ENCODE assay signal across 11 cellular contexts in genomic region chr2:64943387-64944150, GRCh38. TPM values are rescaled to one million over a fixed set of nuclear protein-coding genes. Genes with fewer than 3 reads are reported as not detected.
DNase-seq lines count a peak whose midpoint lies in the region; ATAC-seq and TF ChIP-seq lines count a peak whose summit lies in the region.
"Had no signal": no experiment of that assay in that cellular context is flagged by ENCODE, and none has a peak within 500 bp of the region (broad histone marks: within the 10 kb centered on the region; RNA-seq: fewer than 3 reads in every experiment).

No MANE protein-coding gene starts in this region.

- intact Hi-C loops in Right ventricle myocardium inferior (cut with DNase I) (no loop called here), cardiac septum (cut with DNase I) (no loop called here)

- no peak overlapping the region for H3K27ac ChIP-seq in lung (ENCODE audit: low read depth in 1 of 2, low read length in 1 of 2)

- H3K27me3 ChIP-seq in lung (ENCODE audit: control insufficient read depth, insufficient read depth), result no peaks in the 10 kb centered on the region

- no peak for DNase-seq in Right ventricle myocardium inferior (ENCODE audit: missing footprints)
- no peak for DNase-seq in cardiac septum (ENCODE audit: low spot score)
- DNase-seq in cerebellar nuclear complex (lab: John Stamatoyannopoulos, UW), result peak; percentile 91 to 96
- DNase-seq in lung (ENCODE audit: low spot score), result no peak
- no peak for DNase-seq in NCI-H748 (lab: John Stamatoyannopoulos, UW; ENCODE audit: unreplicated experiment)
- no peak for DNase-seq in activated T-cell treated with anti-CD3 and anti-CD28 coated beads, Interleukin-2, amount 50 U/mL, for 1 hour
- DNase-seq in activated effector memory CD4-positive, alpha-beta T cell treated with anti-CD3 and anti-CD28 coated beads, Interleukin-2, amount 50 U/mL, for 16 hours, result no peak
- DNase-seq: activated effector memory CD4-positive, alpha-beta T cell treated with Interleukin-2 at 50 U/mL for 16 hours; CD4-positive, alpha-beta memory T cell; stimulated activated CD4-positive, alpha-beta T cell treated with anti-CD3 and anti-CD28 coated beads, Interleukin-4, amount 100 ng/mL, for 1 hour had no signal

- H3K4me3 ChIP-seq in lung, result no peak overlapping the region

- TF ChIP-seq CTCF in lung (IDR thresholded peaks at IDR 0.05; ENCODE audit: control extremely low read depth, extremely low read depth), result no peak

- 41 to 61% methylated on average over 12 of the region's 12 CpGs for WGBS in lung, 2 donors

- no peaks in the 10 kb centered on the region for H3K9me3 ChIP-seq in lung (ENCODE audit: control insufficient read depth in 2 of 2, insufficient read depth in 1 of 2, low read length in 1 of 2)

- H3K4me1 ChIP-seq in lung (ENCODE audit: control insufficient read depth in 2 of 2, insufficient read depth in 2 of 2, low read length in 2 of 2), result no peaks in the 10 kb centered on the region

- peak; percentile 57 for ATAC-seq in Right ventricle myocardium inferior
- peak; percentile 46 for ATAC-seq in lung (ENCODE audit: insufficient read depth, low FRiP score)
- ATAC-seq in GM21717 (IDR thresholded peaks at IDR 0.05; ENCODE audit: unreplicated experiment), result no peak

- H3K36me3 ChIP-seq in lung (ENCODE audit: control insufficient read depth in 2 of 2, insufficient read depth in 2 of 2, low read length in 2 of 2), result no peaks in the 10 kb centered on the region

RNA-seq across cellular contexts. Expression of gene SLC1A4, which starts 45.6 kb away (rescaled TPM):
- 6.5 TPM for total RNA-seq in Right ventricle myocardium inferior
- total RNA-seq in cardiac septum, result 22.2 TPM
- total RNA-seq in lung, result 10 to 100 TPM in 1 of 2 donors, 1 to 10 TPM in 1; 7.5 to 27.4 TPM
- 1 to 10 TPM; 6.3 to 8.7 TPM for polyA plus RNA-seq in lung

Comparison
In these comparisons a context has a peak if more than half of its experiments do, and no peak if none do; other contexts are left out.
1. DNase-seq: peak in cerebellar nuclear complex (2 of 2); none in Right ventricle myocardium inferior (single experiment), cardiac septum (single experiment), lung (single experiment), NCI-H748 (single experiment), activated T-cell treated with anti-CD3 and anti-CD28 coated beads, Interleukin-2, amount 50 U/mL, for 1 hour (single experiment) and activated effector memory CD4-positive, alpha-beta T cell treated with anti-CD3 and anti-CD28 coated beads, Interleukin-2, amount 50 U/mL, for 16 hours (single experiment).